Comparison of ENCODE assay signal across 1 cellular context in genomic region chr6:45556828-45557227, GRCh38.
TF ChIP-seq lines count a peak whose summit lies in the region.

No MANE protein-coding gene starts in this region.

TF ChIP-seq in GM23338, 12 proteins besides CTCF, POLR2A, EP300 and RAD21:
- TF ChIP-seq POLR2AphosphoS5 (IDR thresholded peaks at IDR 0.05; ENCODE audit: low read depth), result no peak
- TF ChIP-seq NANOG (IDR thresholded peaks at IDR 0.05; ENCODE audit: borderline replicate concordance), result no peak
- no peak for TF ChIP-seq EZH2 (IDR thresholded peaks at IDR 0.05; ENCODE audit: low read depth, unreplicated experiment)
- TF ChIP-seq ZNF462 (CRISPR knock-in tag; IDR thresholded peaks at IDR 0.05), result no peak
